In the genomic region with DNA sequence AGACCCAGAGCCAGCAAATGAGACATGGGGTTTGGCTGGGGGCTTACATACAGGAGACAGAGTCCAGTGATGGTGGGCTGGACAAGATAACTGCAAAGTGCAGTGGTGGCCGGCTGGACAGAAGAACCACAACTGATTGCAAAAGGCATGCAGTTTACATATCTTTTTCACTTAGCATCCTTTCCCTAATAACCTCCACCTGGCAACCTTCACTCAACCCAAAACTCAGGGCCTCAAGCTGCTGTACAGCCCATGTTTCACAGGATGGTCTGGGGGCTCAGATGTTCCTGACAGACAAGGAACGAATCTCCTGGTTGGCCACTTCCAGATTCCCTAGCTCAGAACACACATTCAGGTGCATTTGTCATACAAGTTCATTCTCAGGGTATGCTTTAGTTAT, we compare ENCODE assay signal across 1 cellular context.
TF ChIP-seq lines count a peak whose summit lies in the region.

No MANE protein-coding gene starts in this region.

TF ChIP-seq in K562, 482 proteins besides CTCF, POLR2A, EP300 and RAD21:
- TF ChIP-seq MIER1 (IDR thresholded peaks at IDR 0.05; ENCODE audit: low read depth) (no peak), ZNF668 (CRISPR knock-in tag; IDR thresholded peaks at IDR 0.05) (no peak), SP1 (CRISPR knock-in tag; IDR thresholded peaks at IDR 0.05) (no peak), SRSF3 (IDR thresholded peaks at IDR 0.05; ENCODE audit: insufficient read depth, low read length) (no peak), CTBP1 (IDR thresholded peaks at IDR 0.05; ENCODE audit: borderline replicate concordance) (no peak), HDAC2 (IDR thresholded peaks at IDR 0.05) (no peak), HDAC1 (IDR thresholded peaks at IDR 0.05) (no peak), PTRF (tag; IDR thresholded peaks at IDR 0.05) (no peak), BRF2 (IDR thresholded peaks at IDR 0.05; ENCODE audit: borderline replicate concordance, insufficient read depth, insufficient read length) (no peak)
- TF ChIP-seq, protein P1, sequence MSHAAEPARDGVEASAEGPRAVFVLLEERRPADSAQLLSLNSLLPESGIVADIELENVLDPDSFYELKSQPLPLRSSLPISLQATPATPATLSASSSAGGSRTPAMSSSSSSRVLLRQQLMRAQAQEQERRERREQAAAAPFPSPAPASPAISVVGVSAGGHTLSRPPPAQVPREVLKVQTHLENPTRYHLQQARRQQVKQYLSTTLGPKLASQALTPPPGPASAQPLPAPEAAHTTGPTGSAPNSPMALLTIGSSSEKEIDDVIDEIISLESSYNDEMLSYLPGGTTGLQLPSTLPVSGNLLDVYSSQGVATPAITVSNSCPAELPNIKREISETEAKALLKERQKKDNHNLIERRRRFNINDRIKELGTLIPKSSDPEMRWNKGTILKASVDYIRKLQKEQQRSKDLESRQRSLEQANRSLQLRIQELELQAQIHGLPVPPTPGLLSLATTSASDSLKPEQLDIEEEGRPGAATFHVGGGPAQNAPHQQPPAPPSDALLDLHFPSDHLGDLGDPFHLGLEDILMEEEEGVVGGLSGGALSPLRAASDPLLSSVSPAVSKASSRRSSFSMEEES (CRISPR knock-in tag; IDR thresholded peaks at IDR 0.05), result no peak
